ENCODE assay signal across 7 cellular contexts in genomic region chr4:1183985-1184773, GRCh38. TPM values are rescaled to one million over a fixed set of nuclear protein-coding genes. Genes with fewer than 3 reads are reported as not detected.
DNase-seq lines count a peak whose midpoint lies in the region; ATAC-seq and TF ChIP-seq lines count a peak whose summit lies in the region.

No MANE protein-coding gene starts in this region.

- no peak for TF ChIP-seq CTCF in prostate gland (IDR thresholded peaks at IDR 0.05)

- no peak overlapping the region for H3K27ac ChIP-seq in prostate gland

- 60% methylated on average over 6 of the region's 6 CpGs for WGBS in prostate gland

- intact Hi-C loops in prostate gland (cut with DNase I) = no loop called here

- H3K27me3 ChIP-seq in skeletal muscle satellite cell (ENCODE audit: control insufficient read depth, insufficient read depth, low read length) (no peaks in the 10 kb centered on the region), prostate gland (replicated peaks; ENCODE audit: insufficient read depth) (no peaks in the 10 kb centered on the region)

- no peaks in the 10 kb centered on the region for H3K27me3 Mint-ChIP-seq in activated naive CD8-positive, alpha-beta T cell treated with anti-CD3 and anti-CD28 coated beads, Interleukin-2, amount 50 U/mL, for 24 hours

- H3K4me1 Mint-ChIP-seq in activated naive CD8-positive, alpha-beta T cell treated with anti-CD3 and anti-CD28 coated beads, Interleukin-2, amount 50 U/mL, for 24 hours = peaks cover 36% of the 10 kb centered on the region

- no peak for TF ChIP-seq POLR2A in prostate gland (IDR thresholded peaks at IDR 0.05)

- H3K36me3 ChIP-seq in skeletal muscle satellite cell (ENCODE audit: insufficient read depth, low read length) (no peaks in the 10 kb centered on the region), prostate gland (no peaks in the 10 kb centered on the region)

- ATAC-seq in GM19035 (IDR thresholded peaks at IDR 0.05; ENCODE audit: unreplicated experiment) = peak; percentile 66
- peak; percentile 63 for ATAC-seq in HG03103 (IDR thresholded peaks at IDR 0.05; ENCODE audit: low read depth, unreplicated experiment)
- no peak for ATAC-seq in activated naive CD8-positive, alpha-beta T cell treated with anti-CD3 and anti-CD28 coated beads, Interleukin-2, amount 50 U/mL, for 24 hours

- peak overlapping the region; percentile 28 for H3K9ac ChIP-seq in skeletal muscle satellite cell (ENCODE audit: low read depth, low read length)

- H3K4me3 ChIP-seq in skeletal muscle satellite cell (ENCODE audit: low read length) = peak overlapping the region; percentile 17
- no peak overlapping the region for H3K4me3 ChIP-seq in prostate gland

- no peaks in the 10 kb centered on the region for H3K9me3 ChIP-seq in skeletal muscle satellite cell (replicated peaks; ENCODE audit: low read length)
- no peaks in the 10 kb centered on the region for H3K9me3 ChIP-seq in prostate gland

- no peak for DNase-seq in activated naive CD8-positive, alpha-beta T cell treated with anti-CD3 and anti-CD28 coated beads, Interleukin-2, amount 50 U/mL, for 24 hours
- DNase-seq in NCI-H2171 (lab: John Stamatoyannopoulos, UW) (no peak), prostate gland (ENCODE audit: low spot score) (no peak), NCI-H2227 treated with DMSO at 0.1 percent for 48 hours (lab: John Stamatoyannopoulos, UW) (no peak)

- peak overlapping the region; percentile 42 for H3K4me3 Mint-ChIP-seq in activated naive CD8-positive, alpha-beta T cell treated with anti-CD3 and anti-CD28 coated beads, Interleukin-2, amount 50 U/mL, for 24 hours

- peaks cover 28% of the 10 kb centered on the region for H3K9me3 Mint-ChIP-seq in activated naive CD8-positive, alpha-beta T cell treated with anti-CD3 and anti-CD28 coated beads, Interleukin-2, amount 50 U/mL, for 24 hours

- peaks cover 7% of the 10 kb centered on the region for H3K36me3 Mint-ChIP-seq in activated naive CD8-positive, alpha-beta T cell treated with anti-CD3 and anti-CD28 coated beads, Interleukin-2, amount 50 U/mL, for 24 hours (ENCODE audit: low read depth)

- peak overlapping the region; percentile 67 for H3K4me2 ChIP-seq in skeletal muscle satellite cell (ENCODE audit: low read length)

- peak overlapping the region; percentile 67 for H3K27ac Mint-ChIP-seq in activated naive CD8-positive, alpha-beta T cell treated with anti-CD3 and anti-CD28 coated beads, Interleukin-2, amount 50 U/mL, for 24 hours

- H3K4me1 ChIP-seq in skeletal muscle satellite cell (ENCODE audit: control insufficient read depth, insufficient read depth, low read length) (peaks cover 13% of the 10 kb centered on the region), prostate gland (replicated peaks) (no peaks in the 10 kb centered on the region)

RNA-seq across cellular contexts. Expression of gene SPON2, which starts 11.8 kb away (rescaled TPM):
- 79.3 and 213 TPM in 2 replicates for total RNA-seq in skeletal muscle satellite cell (2012; rRNA removed)
- total RNA-seq in prostate gland = 100 to 1,000 TPM; 107 to 134 TPM
